Comparison of ENCODE assay signal across 8 cellular contexts in the genomic region with DNA sequence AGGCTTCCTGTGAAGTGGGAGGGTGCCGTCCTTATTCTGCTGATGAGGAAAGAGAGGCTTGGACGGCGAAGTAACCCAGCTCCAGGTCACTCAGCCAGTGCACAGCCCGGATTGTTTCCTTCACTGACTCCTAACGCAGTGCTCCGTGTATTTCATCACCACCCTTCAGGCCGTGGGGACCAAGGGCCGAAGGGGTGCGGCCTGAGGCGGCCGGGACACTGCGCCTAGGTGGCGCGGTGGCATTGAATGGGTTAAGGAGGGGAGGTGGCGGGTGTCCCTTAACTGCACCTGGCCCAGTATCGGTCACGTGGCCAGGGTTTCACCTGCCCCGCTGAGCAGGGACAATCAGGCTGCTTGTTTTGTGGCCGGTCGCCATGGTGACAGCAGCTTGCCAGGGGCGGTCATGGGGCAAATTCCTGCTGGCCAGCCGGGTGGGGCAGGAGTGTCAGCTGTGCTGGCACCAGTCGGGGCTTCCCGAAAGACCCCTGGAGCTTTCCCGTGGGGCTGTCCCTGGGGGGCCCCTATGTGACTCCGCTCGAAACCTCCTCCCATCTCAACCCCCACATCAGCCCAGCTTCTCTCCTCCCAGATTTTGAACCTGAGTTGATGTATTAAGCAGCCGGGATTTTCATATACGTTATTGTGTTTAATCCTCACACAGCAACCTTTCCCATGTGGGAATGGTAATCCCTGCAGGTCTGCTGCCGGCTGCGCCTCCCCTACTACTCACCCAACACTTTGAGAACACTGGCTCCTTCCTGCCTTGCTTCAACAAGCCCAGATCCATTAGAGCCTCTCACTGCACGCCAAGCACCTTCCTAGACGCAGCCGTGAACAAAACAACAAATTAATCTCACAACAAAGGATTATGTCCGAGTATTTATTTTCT. TPM values are rescaled to one million over a fixed set of nuclear protein-coding genes. Genes with fewer than 3 reads are reported as not detected.
DNase-seq lines count a peak whose midpoint lies in the region; ATAC-seq and TF ChIP-seq lines count a peak whose summit lies in the region.

No MANE protein-coding gene starts in this region.

- no peaks in the 10 kb centered on the region for H3F3A ChIP-seq in PC-3 (ENCODE audit: low read length, unreplicated experiment)

- intact Hi-C loops in PC-3 (cut with micrococcal nuclease) (no loop called here), stomach (cut with DNase I; ENCODE audit: low total_unique reads) (no loop called here)

- H4K20me1 ChIP-seq in PC-3 (ENCODE audit: low read length), result no peaks in the 10 kb centered on the region

- no peak overlapping the region for H3K27ac Mint-ChIP-seq in immature natural killer cell

- H3K4me3 ChIP-seq in LNCaP clone FGC (ENCODE audit: low read depth, low read length), result peak overlapping the region; percentile 28
- no peak overlapping the region for H3K4me3 ChIP-seq in PC-3 (ENCODE audit: low read length)
- peak overlapping the region; percentile 55; the same call in 1 of the 2 replicates for H3K4me3 ChIP-seq in iPS-20b (ENCODE audit: low read length)
- H3K4me3 ChIP-seq in stomach, result peak overlapping the region in 1 of 4 donors; percentile 17

- no peak for ATAC-seq in PC-3
- no peak for ATAC-seq in HG03175 (IDR thresholded peaks at IDR 0.05; ENCODE audit: unreplicated experiment)

- POLR2A ChIA-PET in PC-3 (lab: Charles Lee; ENCODE audit: unreplicated experiment), result interaction anchor here (0.6 kb wide), 1 partner anchor 107 kb away, joined by 4 read pairs; no protein-coding TSS in a partner anchor

- BruUV-seq in PC-3 (replicated peaks; lab: Mats Ljungman, UMichigan), result no TSS peak

- no peaks in the 10 kb centered on the region for H3K9me3 ChIP-seq in PC-3 (ENCODE audit: low read length)
- no peaks in the 10 kb centered on the region for H3K9me3 ChIP-seq in iPS-20b (ENCODE audit: insufficient read depth, low read depth, low read length)
- H3K9me3 ChIP-seq in stomach, result no peaks in the 10 kb centered on the region

- H3K4me3 Mint-ChIP-seq in immature natural killer cell, result no peak overlapping the region

- no peaks in the 10 kb centered on the region for H3K36me3 Mint-ChIP-seq in immature natural killer cell

- peaks cover 0 to 2% (median 1%) of the 10 kb centered on the region in 3 donors for H3K27me3 Mint-ChIP-seq in immature natural killer cell (ENCODE audit: low read depth in 3 of 3)

- peak; percentile 92 for DNase-seq in LNCaP clone FGC (ENCODE audit: low read depth)
- peak; percentile 48 for DNase-seq in PC-3
- DNase-seq in stomach, result peak; percentile 96
- no peak for DNase-seq in activated CD4-positive, alpha-beta T cell treated with anti-CD3 and anti-CD28 coated beads for 48 hours
- no peak for DNase-seq in immature natural killer cell
- no peak for DNase-seq in activated effector memory CD4-positive, alpha-beta T cell treated with Interleukin-2 at 50 U/mL for 16 hours

- H3K27ac ChIP-seq in PC-3 (ENCODE audit: low read length), result peak overlapping the region; percentile 59
- H3K27ac ChIP-seq in iPS-20b (ENCODE audit: low read length), result peak overlapping the region; percentile 68
- H3K27ac ChIP-seq in stomach, result peak overlapping the region; percentile 72 to 80 (median 75)

- peaks cover 0 to 3% of the 10 kb centered on the region in 2 donors for H3K4me1 Mint-ChIP-seq in immature natural killer cell

- no peak for TF ChIP-seq POLR2A in stomach (IDR thresholded peaks at IDR 0.05)

- H2AFZ ChIP-seq in PC-3 (ENCODE audit: low read length), result no peak overlapping the region

- H3K79me2 ChIP-seq in PC-3 (ENCODE audit: low read length), result peaks cover 10% of the 10 kb centered on the region

- H3K9me2 ChIP-seq in PC-3 (replicated peaks; ENCODE audit: low read length), result no peaks in the 10 kb centered on the region

- 0 out of 2 replicates have a peak overlapping the region, but pooled peaks have one; percentile 12 for H3K4me2 ChIP-seq in PC-3 (ENCODE audit: low read length)

- no peaks in the 10 kb centered on the region for H3K36me3 ChIP-seq in PC-3 (ENCODE audit: low read depth, low read length)
- H3K36me3 ChIP-seq in iPS-20b (ENCODE audit: insufficient read depth, low read depth, low read length), result no peaks in the 10 kb centered on the region
- no peaks in the 10 kb centered on the region for H3K36me3 ChIP-seq in stomach

- no peak for TF ChIP-seq EP300 in stomach (IDR thresholded peaks at IDR 0.05)

- H3K9ac ChIP-seq in PC-3 (ENCODE audit: low read length) (peak overlapping the region; percentile 33), iPS-20b (ENCODE audit: low read depth, low read length) (peak overlapping the region; percentile 84)

- H3K27me3 ChIP-seq in PC-3 (ENCODE audit: low read length), result no peaks in the 10 kb centered on the region
- H3K27me3 ChIP-seq in iPS-20b (ENCODE audit: insufficient read depth, low read length), result peaks cover 13% of the 10 kb centered on the region; the same call in 1 of the 2 replicates
- H3K27me3 ChIP-seq in stomach, result no peaks in the 10 kb centered on the region

- H3K4me1 ChIP-seq in PC-3 (ENCODE audit: insufficient read depth, low read length) (peaks cover 22% of the 10 kb centered on the region), iPS-20b (ENCODE audit: insufficient read depth, low read length) (peaks cover 25% of the 10 kb centered on the region; the same call in 1 of the 2 replicates), stomach (peaks cover 14 to 42% (median 29%) of the 10 kb centered on the region in 4 donors)

- CTCF ChIA-PET in PC-3 (lab: Charles Lee), result no interaction called here

- 17 to 35% (median 22%) methylated on average over 18 to 35 of the region's 35 CpGs for WGBS in stomach, 5 donors

- no peak for TF ChIP-seq CTCF in LNCaP clone FGC (IDR thresholded peaks at IDR 0.05; ENCODE audit: control insufficient read depth, extremely low read depth, insufficient read depth)
- TF ChIP-seq CTCF in PC-3 (conservative IDR thresholded peaks at IDR 0.05; ENCODE audit: low read depth, low read length), result no peak
- no peak for TF ChIP-seq CTCF in stomach (IDR thresholded peaks at IDR 0.05)

- H3K9me3 Mint-ChIP-seq in immature natural killer cell, result no peaks in the 10 kb centered on the region

RNA-seq across cellular contexts. Expression of gene ABHD11, which starts 4.4 kb away (rescaled TPM):
- total RNA-seq in PC-3 (2014; rRNA removed) (38.6 and 41.4 TPM in 2 replicates), stomach (100 to 1,000 TPM in 1 of 5 donors, 10 to 100 TPM in 4; 11.6 to 112 (median 13.8) TPM)
- polyA plus RNA-seq in stomach (10 to 100 TPM; 19.5 to 27.2 (median 22.9) TPM), immature natural killer cell (10 to 100 TPM; 12.7 to 19.4 (median 16.5) TPM)

RNA-seq across cellular contexts. Expression of gene STX1A, which starts 23.5 kb away (rescaled TPM):
- total RNA-seq in PC-3 (2014; rRNA removed), result 145 and 163 TPM in 2 replicates
- total RNA-seq in stomach, result 10 to 100 TPM in 2 of 5 donors, 1 to 10 TPM in 2, not detected in 1; 3.9 to 57.2 (median 11.6) TPM
- polyA plus RNA-seq in stomach, result 1 to 10 TPM; 1.1 to 8.1 (median 4.2) TPM
- polyA plus RNA-seq in immature natural killer cell, result 1 to 10 TPM; 2.1 to 5.3 (median 4.0) TPM

RNA-seq across cellular contexts. Expression of gene CLDN3, which starts 27.1 kb away (rescaled TPM):
- total RNA-seq in PC-3 (2014; rRNA removed), result 51.6 and 70.7 TPM in 2 replicates
- total RNA-seq in stomach, result 1,000 to 10,000 TPM in 1 of 5 donors, 1 to 10 TPM in 2, under 1 TPM in 1, not detected in 1; 0.45 to 1,550 (median 2.2) TPM
- polyA plus RNA-seq in stomach, result 1 to 10 TPM in 1 of 3 donors, under 1 TPM in 1, not detected in 1; 0.62 to 1.4 TPM
- polyA plus RNA-seq in immature natural killer cell, result not detected

RNA-seq across cellular contexts. Expression of gene BUD23, which starts 59.6 kb away (rescaled TPM):
- total RNA-seq in PC-3 (2014; rRNA removed), result 124 and 138 TPM in 2 replicates
- 10 to 100 TPM; 17.4 to 60.4 (median 34.5) TPM for total RNA-seq in stomach
- 10 to 100 TPM; 36.7 to 71.9 (median 55.8) TPM for polyA plus RNA-seq in stomach
- polyA plus RNA-seq in immature natural killer cell, result 100 to 1,000 TPM; 121 to 208 (median 122) TPM

RNA-seq across cellular contexts. Expression of gene DNAJC30, which starts 59.7 kb away (rescaled TPM):
- total RNA-seq in PC-3 (2014; rRNA removed), result 2.9 and 4.8 TPM in 2 replicates
- 10 to 100 TPM in 1 of 5 donors, 1 to 10 TPM in 3, not detected in 1; 1.2 to 11.3 (median 3.2) TPM for total RNA-seq in stomach
- polyA plus RNA-seq in stomach, result 1 to 10 TPM; 5.7 to 8.2 (median 8.0) TPM
- 1 to 10 TPM; 3.3 to 8.8 (median 7.3) TPM for polyA plus RNA-seq in immature natural killer cell

Comparison
In these comparisons a context has a peak if more than half of its experiments do, and no peak if none do; other contexts are left out.
1. DNase-seq: peak in LNCaP clone FGC (single experiment), PC-3 (single experiment) and stomach (single experiment); none in activated CD4-positive, alpha-beta T cell treated with anti-CD3 and anti-CD28 coated beads for 48 hours (single experiment), immature natural killer cell (0 of 3) and activated effector memory CD4-positive, alpha-beta T cell treated with Interleukin-2 at 50 U/mL for 16 hours (single experiment).
2. Peak in every context shown above with its lines, with median percentiles within 50 percentile points of each other: H3K27ac ChIP-seq.